ENCODE assay signal across 1 cellular context in the genomic region with DNA sequence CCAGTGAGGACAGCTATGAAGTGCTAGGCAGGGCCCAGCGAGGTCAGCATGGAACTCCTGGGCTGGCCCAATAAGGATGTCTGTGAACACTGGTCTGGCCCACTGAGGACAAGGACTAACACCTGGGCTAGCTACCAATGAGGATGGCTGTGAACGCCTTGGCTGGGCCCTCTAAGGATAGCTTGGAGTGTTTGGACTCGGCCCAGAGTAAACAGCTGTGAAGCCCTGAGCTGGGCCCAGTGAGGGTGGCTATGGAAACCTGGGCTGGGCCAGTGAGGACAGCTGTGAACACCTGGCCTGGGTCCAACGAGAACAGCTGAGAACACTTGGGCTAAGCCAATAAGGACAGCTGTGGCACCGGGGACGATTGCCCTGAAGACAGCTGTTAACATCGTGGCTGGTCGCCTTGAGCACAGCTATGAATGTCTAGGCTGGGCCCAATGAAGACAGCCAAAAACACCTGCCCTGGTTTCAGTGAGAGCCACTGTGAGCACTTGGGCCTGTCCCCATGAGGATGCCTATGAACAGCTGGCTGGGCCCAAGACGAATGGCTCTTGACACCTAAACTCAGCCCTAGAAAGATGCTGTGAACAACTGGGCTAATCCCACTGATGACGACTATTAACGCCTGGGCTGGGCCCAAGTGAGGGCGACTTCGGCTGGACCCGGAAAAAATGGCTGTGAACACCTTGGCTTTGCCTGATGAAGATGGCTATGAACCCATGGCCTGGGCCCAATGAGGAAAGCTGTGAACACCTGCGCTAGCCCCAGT. TPM values are rescaled to one million over a fixed set of nuclear protein-coding genes. Genes with fewer than 3 reads are reported as not detected.
"Had no signal": no experiment of that assay in that cellular context is flagged by ENCODE, and none has a peak within 500 bp of the region (broad histone marks: within the 10 kb centered on the region; RNA-seq: fewer than 3 reads in every experiment).

No MANE protein-coding gene starts in this region.

RNA-seq across cellular contexts. Expression of a gene that starts 18.8 kb away (rescaled TPM):
- total RNA-seq: HT-29 had no signal
